In genomic region chr11:124608146-124608545, GRCh38 we compare ENCODE assay signal across 25 cellular contexts. TPM values are rescaled to one million over a fixed set of nuclear protein-coding genes. Genes with fewer than 3 reads are reported as not detected.
"Had no signal": no experiment of that assay in that cellular context is flagged by ENCODE, and none has a peak within 500 bp of the region (broad histone marks: within the 10 kb centered on the region; RNA-seq: fewer than 3 reads in every experiment).

No MANE protein-coding gene starts in this region.

- ATAC-seq: activated CD4-positive, CD25-positive, alpha-beta regulatory T cell treated with anti-CD3 and anti-CD28 coated beads, Interleukin-2, amount 50 U/mL, for 24 hours; body of pancreas; left lung; naive thymus-derived CD8-positive, alpha-beta T cell; stimulated activated memory B cell treated with anti-CD40 and anti-IgM and Interleukin-4, amounts not matched to agents 10 μg/mL and 1 μg/mL and 100 μg/mL, for 72 hours had no signal

- FAIRE-seq: endothelial cell of umbilical vein, frontal cortex, urothelium cell line had no signal

- H3K4me3 ChIP-seq: body of pancreas, colonic mucosa, esophagus squamous epithelium, left lung, tibial artery had no signal

- H3K9me3 Mint-ChIP-seq: activated naive CD8-positive, alpha-beta T cell treated with anti-CD3 and anti-CD28 coated beads for 36 hours; activated T-helper 1 cell treated with anti-CD3 and anti-CD28 coated beads, Interleukin-12 subunit alpha, Interleukin-12 subunit beta, Interleukin-2, Interleukin-4 antibody, amounts not matched to agents 30 ng/mL and 10 ng/mL and 1 ng/mL, durations not matched to agents 14 hours and 24 hours and 36 hours; naive thymus-derived CD8-positive, alpha-beta T cell; stimulated activated memory B cell treated with anti-CD40 and anti-IgM and Interleukin-4, amounts not matched to agents 10 μg/mL and 1 μg/mL and 100 μg/mL, for 72 hours had no signal

- H3K27me3 Mint-ChIP-seq: activated naive CD8-positive, alpha-beta T cell treated with anti-CD3 and anti-CD28 coated beads for 36 hours; stimulated activated memory B cell treated with anti-CD40 and anti-IgM and Interleukin-4, amounts not matched to agents 10 μg/mL and 1 μg/mL and 100 μg/mL, for 72 hours had no signal

- H3K4me1 ChIP-seq: body of pancreas, colonic mucosa, esophagus squamous epithelium, left lung, tibial artery had no signal

- H3K4me3 Mint-ChIP-seq: activated naive CD8-positive, alpha-beta T cell treated with anti-CD3 and anti-CD28 coated beads for 36 hours; activated T-helper 1 cell treated with anti-CD3 and anti-CD28 coated beads, Interleukin-12 subunit alpha, Interleukin-12 subunit beta, Interleukin-2, Interleukin-4 antibody, amounts not matched to agents 30 ng/mL and 10 ng/mL and 1 ng/mL, durations not matched to agents 14 hours and 24 hours and 36 hours; naive thymus-derived CD8-positive, alpha-beta T cell; stimulated activated memory B cell treated with anti-CD40 and anti-IgM and Interleukin-4, amounts not matched to agents 10 μg/mL and 1 μg/mL and 100 μg/mL, for 72 hours had no signal

- H3K27ac ChIP-seq: body of pancreas, colonic mucosa, esophagus squamous epithelium, left lung, neutrophil, tibial artery had no signal

- H3K27ac Mint-ChIP-seq: activated naive CD8-positive, alpha-beta T cell treated with anti-CD3 and anti-CD28 coated beads for 36 hours; activated T-helper 1 cell treated with anti-CD3 and anti-CD28 coated beads, Interleukin-12 subunit alpha, Interleukin-12 subunit beta, Interleukin-2, Interleukin-4 antibody, amounts not matched to agents 30 ng/mL and 10 ng/mL and 1 ng/mL, durations not matched to agents 14 hours and 24 hours and 36 hours; naive thymus-derived CD8-positive, alpha-beta T cell; stimulated activated memory B cell treated with anti-CD40 and anti-IgM and Interleukin-4, amounts not matched to agents 10 μg/mL and 1 μg/mL and 100 μg/mL, for 72 hours had no signal

- H3K9me3 ChIP-seq: body of pancreas, colonic mucosa, esophagus squamous epithelium, left lung, neutrophil, tibial artery had no signal

- DNase-seq: activated CD4-positive, alpha-beta T cell treated with anti-CD3 and anti-CD28 coated beads, Interleukin-2, amount 50 U/mL, for 1 hour; activated naive CD8-positive, alpha-beta T cell treated with anti-CD3 and anti-CD28 coated beads for 36 hours; amygdala; body of pancreas; caudate nucleus; colonic mucosa; effector CD4-positive, alpha-beta T cell; esophagus squamous epithelium; head of caudate nucleus; left lung; mammary epithelial cell; naive thymus-derived CD8-positive, alpha-beta T cell; stimulated activated CD4-positive, alpha-beta T cell treated with anti-CD3 and anti-CD28 coated beads, Interleukin-2, amount 100 ng/mL, for 48 hours; T1000; tibial artery had no signal

- H3K36me3 Mint-ChIP-seq: activated naive CD8-positive, alpha-beta T cell treated with anti-CD3 and anti-CD28 coated beads for 36 hours; naive thymus-derived CD8-positive, alpha-beta T cell; stimulated activated memory B cell treated with anti-CD40 and anti-IgM and Interleukin-4, amounts not matched to agents 10 μg/mL and 1 μg/mL and 100 μg/mL, for 72 hours had no signal

- H3K36me3 ChIP-seq: colonic mucosa, esophagus squamous epithelium, left lung, neutrophil, tibial artery had no signal

- H3K27me3 ChIP-seq: body of pancreas, colonic mucosa, left lung, neutrophil had no signal

RNA-seq across cellular contexts. Expression of gene PANX3, which starts 3.1 kb away (rescaled TPM):
- total RNA-seq: activated CD8-positive, alpha-beta memory T cell treated with anti-CD3 and anti-CD28 coated beads for 36 hours; activated naive CD8-positive, alpha-beta T cell treated with anti-CD3 and anti-CD28 coated beads for 36 hours; activated T-helper 1 cell treated with anti-CD3 and anti-CD28 coated beads, Interleukin-12 subunit alpha, Interleukin-12 subunit beta, Interleukin-2, Interleukin-4 antibody, amounts not matched to agents 30 ng/mL and 10 ng/mL and 1 ng/mL, durations not matched to agents 14 hours and 24 hours and 36 hours; body of pancreas; colonic mucosa; endothelial cell of umbilical vein; esophagus squamous epithelium; frontal cortex; left lung; mammary epithelial cell; mucosa of gallbladder; naive thymus-derived CD8-positive, alpha-beta T cell; renal cortical epithelial cell had no signal
- polyA plus RNA-seq: endothelial cell of umbilical vein; mammary epithelial cell; naive thymus-derived CD8-positive, alpha-beta T cell had no signal

RNA-seq across cellular contexts. Expression of gene OR8A1, which starts 38.3 kb away (rescaled TPM):
- total RNA-seq: activated CD8-positive, alpha-beta memory T cell treated with anti-CD3 and anti-CD28 coated beads for 36 hours; activated naive CD8-positive, alpha-beta T cell treated with anti-CD3 and anti-CD28 coated beads for 36 hours; activated T-helper 1 cell treated with anti-CD3 and anti-CD28 coated beads, Interleukin-12 subunit alpha, Interleukin-12 subunit beta, Interleukin-2, Interleukin-4 antibody, amounts not matched to agents 30 ng/mL and 10 ng/mL and 1 ng/mL, durations not matched to agents 14 hours and 24 hours and 36 hours; body of pancreas; colonic mucosa; endothelial cell of umbilical vein; esophagus squamous epithelium; frontal cortex; left lung; mammary epithelial cell; mucosa of gallbladder; naive thymus-derived CD8-positive, alpha-beta T cell; renal cortical epithelial cell had no signal
- polyA plus RNA-seq: endothelial cell of umbilical vein; mammary epithelial cell; naive thymus-derived CD8-positive, alpha-beta T cell had no signal
